ENCODE assay signal across 11 cellular contexts in the genomic region with DNA sequence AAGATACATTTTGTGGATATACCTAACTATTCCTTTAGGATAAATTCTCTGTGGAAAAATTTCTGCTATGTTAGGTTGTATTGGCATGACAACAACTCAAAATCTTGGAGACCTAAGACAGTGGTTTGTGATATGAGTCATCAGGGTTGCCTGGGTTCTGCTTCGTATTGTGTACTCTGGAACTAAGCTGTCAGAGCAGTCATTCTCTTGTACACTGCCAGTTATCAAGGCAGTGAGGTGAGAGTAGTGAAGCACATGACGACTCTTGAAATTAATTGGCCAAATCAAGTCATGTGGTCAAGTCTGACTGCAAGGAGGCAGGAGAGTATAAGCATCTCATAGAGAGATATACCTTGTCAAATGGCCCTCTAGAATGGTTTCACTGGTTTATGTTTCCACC.
DNase-seq lines count a peak whose midpoint lies in the region; ATAC-seq, FAIRE-seq and TF ChIP-seq lines count a peak whose summit lies in the region.
"Had no signal": no experiment of that assay in that cellular context is flagged by ENCODE, and none has a peak within 500 bp of the region (broad histone marks: within the 10 kb centered on the region; RNA-seq: fewer than 3 reads in every experiment).

No MANE protein-coding gene starts in this region.

- no peak for TF ChIP-seq POLR2A in GM12892 (IDR thresholded peaks at IDR 0.05; ENCODE audit: low read depth, low read length)

- CTCF ChIA-PET in A673 (lab: Charles Lee) = no interaction called here

- H3K4me1 ChIP-seq in A673 (ENCODE audit: insufficient read depth, low read length, poor library complexity, severe bottlenecking) = no peaks in the 10 kb centered on the region
- H3K4me1 ChIP-seq in left lung = no peaks in the 10 kb centered on the region
- H3K4me1 ChIP-seq: parathyroid adenoma had no signal

- FAIRE-seq in bronchial epithelial cell (lab: Jason Lieb, UNC) = peak; percentile 58
- no peak for FAIRE-seq in GM12892 (lab: Jason Lieb, UNC)

- H3K27ac ChIP-seq in A673 (ENCODE audit: low read depth, low read length, poor library complexity, severe bottlenecking) (no peak overlapping the region), left lung (no peak overlapping the region)
- H3K27ac ChIP-seq: C4-2B, parathyroid adenoma had no signal

- intact Hi-C loops in A673 (cut with micrococcal nuclease; ENCODE audit: unreplicated experiment) = no loop called here
- intact Hi-C loops in left lung (cut with DNase I) = no loop called here

- H3K4me3 ChIP-seq in A673 (ENCODE audit: low read depth, low read length, poor library complexity, severe bottlenecking) = no peak overlapping the region
- H3K4me3 ChIP-seq in bronchial epithelial cell (ENCODE audit: low read depth, low read length) = no peak overlapping the region
- no peak overlapping the region for H3K4me3 ChIP-seq in foreskin fibroblast (ENCODE audit: low read depth in 1 of 2, low read length in 2 of 2)
- H3K4me3 ChIP-seq in left lung = no peak overlapping the region

- POLR2A ChIA-PET in A673 (lab: Charles Lee; ENCODE audit: low non-redundant PET) = no interaction called here

- H3K36me3 ChIP-seq in A673 (ENCODE audit: insufficient read depth, low read length, poor library complexity, severe bottlenecking) (no peaks in the 10 kb centered on the region), bronchial epithelial cell (ENCODE audit: control insufficient read depth, insufficient read depth, low read length) (no peaks in the 10 kb centered on the region), left lung (no peaks in the 10 kb centered on the region)

- BruUV-seq in A673 (replicated peaks; lab: Mats Ljungman, UMichigan) = no TSS peak

- H3K9me3 ChIP-seq in A673 (ENCODE audit: low read depth, low read length, poor library complexity, severe bottlenecking) = no peaks in the 10 kb centered on the region
- no peaks in the 10 kb centered on the region for H3K9me3 ChIP-seq in left lung

- ATAC-seq in GM19043 (IDR thresholded peaks at IDR 0.05; ENCODE audit: low read depth, unreplicated experiment) = peak; percentile 55
- peak; percentile 56 for ATAC-seq in HG03521 (IDR thresholded peaks at IDR 0.05; ENCODE audit: unreplicated experiment)
- no peak for ATAC-seq in left lung

- H3K27me3 ChIP-seq in A673 (replicated peaks; ENCODE audit: insufficient read depth, low read depth, low read length, poor library complexity) (no peaks in the 10 kb centered on the region), bronchial epithelial cell (ENCODE audit: control insufficient read depth, insufficient read depth, low read length) (no peaks in the 10 kb centered on the region), left lung (no peaks in the 10 kb centered on the region)

- TF ChIP-seq CTCF in A673 (conservative IDR thresholded peaks at IDR 0.05; ENCODE audit: low read depth, low read length) (no peak), bronchial epithelial cell (IDR thresholded peaks at IDR 0.05; ENCODE audit: insufficient read depth, low read length, severe bottlenecking) (no peak), foreskin fibroblast (IDR thresholded peaks at IDR 0.05; ENCODE audit: low read depth, low read length) (no peak), left lung (IDR thresholded peaks at IDR 0.05) (no peak)

- DNase-seq in A673 (ENCODE audit: low spot score) (peak; percentile 4), bronchial epithelial cell (ENCODE audit: low read depth) (peak; percentile 87), foreskin fibroblast (no peak), GM12892 (ENCODE audit: insufficient read length) (no peak), left lung (no peak)
- no peak for DNase-seq in stimulated activated CD4-positive, alpha-beta T cell treated with anti-CD3 and anti-CD28 coated beads, Interleukin-1b, Interleukin-23, amount 100 ng/mL, for 48 hours
- DNase-seq: activated effector memory CD4-positive, alpha-beta T cell treated with Interleukin-2 at 50 U/mL for 16 hours had no signal

Comparison
In these comparisons a context has a peak if more than half of its experiments do, and no peak if none do; other contexts are left out.
1. DNase-seq: peak in A673 (single experiment) and bronchial epithelial cell (single experiment); none in foreskin fibroblast (0 of 2), GM12892 (single experiment), stimulated activated CD4-positive, alpha-beta T cell treated with anti-CD3 and anti-CD28 coated beads, Interleukin-1b, Interleukin-23, amount 100 ng/mL, for 48 hours (single experiment) and left lung (0 of 2).